ENCODE assay signal across 15 cellular contexts in the genomic region with DNA sequence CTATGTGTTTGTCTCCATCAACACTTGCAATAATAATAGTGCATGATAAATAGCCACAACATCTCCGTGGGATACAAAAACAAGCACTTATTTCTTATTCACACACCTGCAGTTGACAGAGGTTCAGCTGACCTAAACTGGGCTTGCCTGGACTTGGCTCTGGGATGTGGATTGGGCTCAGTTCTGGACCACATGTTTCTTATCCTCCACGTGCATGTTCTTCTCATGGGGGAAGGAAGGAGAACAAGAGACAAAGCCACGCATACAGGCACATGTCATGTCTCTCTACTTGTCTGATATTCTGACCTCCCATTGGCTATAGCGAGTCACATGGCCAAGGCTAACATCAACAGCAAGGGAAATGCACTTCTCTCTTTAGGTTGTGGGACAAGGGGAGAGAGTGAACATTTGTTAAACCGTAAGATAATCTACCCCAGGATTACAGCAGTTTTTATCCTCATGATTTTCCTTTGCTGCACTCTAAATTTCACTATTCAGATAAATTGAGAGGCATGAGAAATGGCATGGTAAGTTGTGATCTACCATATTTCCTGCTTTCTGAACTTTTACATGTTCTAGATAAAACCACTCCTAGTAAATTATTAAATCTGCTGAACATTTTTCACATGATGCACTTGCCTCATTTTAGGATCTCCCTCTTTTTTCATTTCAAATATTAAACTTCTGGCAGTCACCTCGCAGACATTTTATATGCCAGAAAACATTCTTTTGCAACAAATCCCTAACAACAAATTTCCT. TPM values are rescaled to one million over a fixed set of nuclear protein-coding genes. Genes with fewer than 3 reads are reported as not detected.
DNase-seq lines count a peak whose midpoint lies in the region; ATAC-seq, FAIRE-seq and TF ChIP-seq lines count a peak whose summit lies in the region.
"Had no signal": no experiment of that assay in that cellular context is flagged by ENCODE, and none has a peak within 500 bp of the region (broad histone marks: within the 10 kb centered on the region; RNA-seq: fewer than 3 reads in every experiment).

No MANE protein-coding gene starts in this region.

- H3K9me3 ChIP-seq in HepG2 (ENCODE audit: low read length): no peaks in the 10 kb centered on the region
- H3K9me3 ChIP-seq in right lobe of liver: no peaks in the 10 kb centered on the region
- H3K9me3 ChIP-seq in Peyer's patch: no peaks in the 10 kb centered on the region
- H3K9me3 ChIP-seq: testis had no signal

- CTCF ChIA-PET in HepG2 (lab: Yijun Ruan, JAX; ENCODE audit: low intra/inter-chr PET ratio, low total read pairs): no interaction called here
- CTCF ChIA-PET in activated CD8-positive, alpha-beta T cell treated with anti-CD3 and anti-CD28 coated beads for 36 hours (lab: Charles Lee): interaction anchor here (0.7 to 1.9 kb wide), 6 partner anchors 12 to 113 kb away, joined by 3 to 4 read pairs (median 3); a partner anchor contains a TSS

- TF ChIP-seq CTCF in HepG2 (CRISPR knock-in tag; IDR thresholded peaks at IDR 0.05) (no peak), right lobe of liver (IDR thresholded peaks at IDR 0.05) (no peak), Peyer's patch (IDR thresholded peaks at IDR 0.05) (no peak)
- TF ChIP-seq CTCF in activated CD8-positive, alpha-beta T cell treated with anti-CD3 and anti-CD28 coated beads for 36 hours (IDR thresholded peaks at IDR 0.05): no peak

- peaks cover 23% of the 10 kb centered on the region for H3K4me1 Mint-ChIP-seq in activated CD8-positive, alpha-beta T cell treated with anti-CD3 and anti-CD28 coated beads for 36 hours (ENCODE audit: low read depth)

- no peaks in the 10 kb centered on the region for H4K20me1 ChIP-seq in HepG2 (ENCODE audit: insufficient read depth, low read length)

- H3K9ac ChIP-seq in HepG2 (ENCODE audit: insufficient read depth, low read depth, low read length): no peak overlapping the region

- H3K27me3 Mint-ChIP-seq in activated CD8-positive, alpha-beta T cell treated with anti-CD3 and anti-CD28 coated beads for 36 hours: peaks cover 6% of the 10 kb centered on the region

- in situ Hi-C loops in HepG2 (cut with HindIII; ENCODE audit: extremely low pct_ligation_motif_present, low pct_unique_long_range_greater_than_20kb): no loop called here

- BruUV-seq in HepG2 (replicated peaks; lab: Mats Ljungman, UMichigan): no TSS peak

- no peak overlapping the region for H3K4me3 Mint-ChIP-seq in activated CD8-positive, alpha-beta T cell treated with anti-CD3 and anti-CD28 coated beads for 36 hours

- 0% methylated on average over 6 of the region's 6 CpGs for WGBS in HepG2 (ENCODE audit: low lambda C conversion rate)
- WGBS in right lobe of liver (ENCODE audit: insufficient coverage, low coverage, low lambda C conversion rate, missing lambda C conversion rate): 35% methylated on average over 6 of the region's 6 CpGs

- no peak overlapping the region for H3K4me3 ChIP-seq in HepG2 (replicated peaks in 1 of 3; ENCODE audit: insufficient read depth in 1 of 3, low read depth in 2 of 3, low read length in 3 of 3)
- H3K4me3 ChIP-seq in right lobe of liver: no peak overlapping the region
- H3K4me3 ChIP-seq in Peyer's patch: no peak overlapping the region
- H3K4me3 ChIP-seq: testis had no signal

- no peak overlapping the region for H3K27ac Mint-ChIP-seq in activated CD8-positive, alpha-beta T cell treated with anti-CD3 and anti-CD28 coated beads for 36 hours

- TF ChIP-seq EP300 in HepG2 (IDR thresholded peaks at IDR 0.05; ENCODE audit: low read depth in 2 of 2, low read length in 2 of 2) (no peak), HepG2 (CRISPR knock-in tag; IDR thresholded peaks at IDR 0.05; ENCODE audit: borderline replicate concordance) (no peak)

- intact Hi-C loops in HepG2 (cut with micrococcal nuclease; ENCODE audit: unreplicated experiment): no loop called here
- intact Hi-C loops in right lobe of liver (cut with DNase I): no loop called here
- intact Hi-C loops in activated CD8-positive, alpha-beta T cell treated with anti-CD3 and anti-CD28 coated beads for 36 hours (cut with micrococcal nuclease): no loop called here

- H2AFZ ChIP-seq in HepG2 (ENCODE audit: low read length): no peak overlapping the region

- H3K4me2 ChIP-seq in HepG2 (ENCODE audit: low read depth, low read length): no peak overlapping the region

- no peak for TF ChIP-seq POLR2A in HepG2 (IDR thresholded peaks at IDR 0.05; ENCODE audit: insufficient read depth in 1 of 2, low read depth in 2 of 2, low read length in 2 of 2)
- no peak for TF ChIP-seq POLR2A in right lobe of liver (IDR thresholded peaks at IDR 0.05)
- no peak for TF ChIP-seq POLR2A in Peyer's patch (IDR thresholded peaks at IDR 0.05)

- H3K36me3 ChIP-seq in HepG2 (replicated peaks in 1 of 2; ENCODE audit: control insufficient read depth in 1 of 2, insufficient read depth in 2 of 2, low read length in 2 of 2) (no peaks in the 10 kb centered on the region), right lobe of liver (no peaks in the 10 kb centered on the region), Peyer's patch (no peaks in the 10 kb centered on the region)

- no peak for TF ChIP-seq RAD21 in HepG2 (CRISPR knock-in tag; IDR thresholded peaks at IDR 0.05)

- DNase-seq in HepG2 (ENCODE audit: low spot score) (no peak), right lobe of liver (no peak), Peyer's patch (no peak), DMS153 (lab: John Stamatoyannopoulos, UW) (no peak), SKM-1 treated with dmso at 0.1 percent for 144 hours (lab: John Stamatoyannopoulos, UW; ENCODE audit: unreplicated experiment) (no peak), NCI-H128 (lab: John Stamatoyannopoulos, UW; ENCODE audit: unreplicated experiment) (no peak)
- DNase-seq in activated CD8-positive, alpha-beta T cell treated with anti-CD3 and anti-CD28 coated beads for 36 hours: peak; percentile 38
- DNase-seq: activated CD4-positive, alpha-beta T cell treated with anti-CD3 and anti-CD28 coated beads, Interleukin-2, amount 50 U/mL, for 48 hours; activated naive CD4-positive, alpha-beta T cell treated with anti-CD3 and anti-CD28 coated beads, Interleukin-2, amount 50 U/mL, for 16 hours; DMS79; NCI-H146; NCI-H82; testis had no signal

- POLR2A ChIA-PET in HepG2 (lab: Yijun Ruan, JAX): no interaction called here
- POLR2A ChIA-PET in activated CD8-positive, alpha-beta T cell treated with anti-CD3 and anti-CD28 coated beads for 36 hours (lab: Charles Lee): no interaction called here

- H3K79me2 ChIP-seq in HepG2 (ENCODE audit: insufficient read depth, low read length): no peaks in the 10 kb centered on the region

- no peak overlapping the region for H3K27ac ChIP-seq in HepG2 (ENCODE audit: extremely low read length, insufficient read depth, low read length)
- no peak overlapping the region for H3K27ac ChIP-seq in right lobe of liver
- H3K27ac ChIP-seq in Peyer's patch: no peak overlapping the region
- H3K27ac ChIP-seq: testis had no signal

- H3K36me3 Mint-ChIP-seq in activated CD8-positive, alpha-beta T cell treated with anti-CD3 and anti-CD28 coated beads for 36 hours (ENCODE audit: low read depth): no peaks in the 10 kb centered on the region

- H3K27me3 ChIP-seq in HepG2 (ENCODE audit: control insufficient read depth in 1 of 2, insufficient read depth in 2 of 2, low read length in 2 of 2) (0 out of 5 replicates have a peak, but pooled peaks cover 0 to 6% of the 10 kb centered on the region in 2 experiments), right lobe of liver (no peaks in the 10 kb centered on the region), Peyer's patch (no peaks in the 10 kb centered on the region)
- H3K27me3 ChIP-seq: testis had no signal

- FAIRE-seq in HepG2 (lab: Jason Lieb, UNC): no peak

- ATAC-seq in HepG2 (no peak), right lobe of liver (no peak), HG03175 (IDR thresholded peaks at IDR 0.05; ENCODE audit: unreplicated experiment) (peak; percentile 80)
- ATAC-seq in activated CD8-positive, alpha-beta T cell treated with anti-CD3 and anti-CD28 coated beads for 36 hours: peak; percentile 60
- ATAC-seq: esophagus mucosa had no signal

- H3K4me1 ChIP-seq in HepG2 (ENCODE audit: insufficient read depth, low read length): no peaks in the 10 kb centered on the region
- H3K4me1 ChIP-seq in right lobe of liver: no peaks in the 10 kb centered on the region
- peaks cover 0 to 4% (median 0%) of the 10 kb centered on the region in 4 donors for H3K4me1 ChIP-seq in Peyer's patch
- H3K4me1 ChIP-seq: testis had no signal

- H3K9me3 Mint-ChIP-seq in activated CD8-positive, alpha-beta T cell treated with anti-CD3 and anti-CD28 coated beads for 36 hours: no peaks in the 10 kb centered on the region

RNA-seq across cellular contexts. Expression of a gene that starts 33.7 kb away (rescaled TPM):
- not detected in 2 replicates for total RNA-seq in HepG2 (2016; rRNA removed; fragmentation: Illumina TruSeq; extraction: Trizol)
- total RNA-seq in HepG2 (2016; cell fraction: cytosol; rRNA removed; fragmentation: Illumina TruSeq; extraction: Trizol; ENCODE audit: low read depth): not detected in 2 replicates
- not detected in 2 replicates for total RNA-seq in HepG2 (2016; cell fraction: insoluble cytoplasmic fraction; rRNA removed; fragmentation: Illumina TruSeq; extraction: Trizol)
- not detected in 2 replicates for total RNA-seq in HepG2 (2016; cell fraction: membrane; rRNA removed; fragmentation: Illumina TruSeq; extraction: Trizol)
- not detected in 2 replicates for total RNA-seq in HepG2 (2016; cell fraction: nucleus; rRNA removed; fragmentation: Illumina TruSeq; extraction: Trizol)
- 0.03 TPM in 2 replicates for polyA plus RNA-seq in HepG2 (2011; rRNA removed)
- not detected in 2 replicates for polyA plus RNA-seq in HepG2 (2011; cell fraction: cytosol; rRNA removed)
- 0.12 and 0.19 TPM in 2 replicates for polyA plus RNA-seq in HepG2 (2011; cell fraction: nucleus; rRNA removed)
- polyA plus RNA-seq in HepG2 (2012): 0.09 TPM in 1 of 2 replicates, not detected in the other
- polyA plus RNA-seq in HepG2 (2016; cell fraction: cytosol; fragmentation: Illumina TruSeq; extraction: Trizol; ENCODE audit: low read depth): not detected in 2 replicates
- polyA plus RNA-seq in HepG2 (2016; cell fraction: insoluble cytoplasmic fraction; fragmentation: Illumina TruSeq; extraction: Trizol; ENCODE audit: low read depth): not detected in 2 replicates
- not detected in 2 replicates for polyA plus RNA-seq in HepG2 (2016; cell fraction: membrane; fragmentation: Illumina TruSeq; extraction: Trizol; ENCODE audit: low read depth)
- not detected in 2 replicates for polyA plus RNA-seq in HepG2 (2016; cell fraction: nucleus; fragmentation: Illumina TruSeq; extraction: Trizol; ENCODE audit: insufficient read depth, low read depth)
- polyA minus RNA-seq in HepG2 (2011; rRNA and poly(A)+ RNA removed; ENCODE audit: low replicate concordance): not detected in 2 replicates
- not detected in 2 replicates for polyA minus RNA-seq in HepG2 (2011; cell fraction: cytosol; rRNA and poly(A)+ RNA removed)
- 0.13 TPM in 1 of 2 replicates, not detected in the other for polyA minus RNA-seq in HepG2 (2011; cell fraction: nucleus; rRNA and poly(A)+ RNA removed)
- 1 to 10 TPM in 1 of 6 experiments, under 1 TPM in 3, not detected in 2; 0.10 to 2.9 (median 0.15) TPM for total RNA-seq in right lobe of liver
- total RNA-seq in activated CD8-positive, alpha-beta T cell treated with anti-CD3 and anti-CD28 coated beads for 36 hours: under 1 TPM; 0.27 to 0.38 TPM
- total RNA-seq in Peyer's patch: 1 to 10 TPM in 1 of 4 donors, not detected in 3; 2.5 TPM

RNA-seq across cellular contexts. Expression of a gene that starts 49.0 kb away (rescaled TPM):
- total RNA-seq in HepG2 (2016; rRNA removed; fragmentation: Illumina TruSeq; extraction: Trizol): 0.58 and 1.00 TPM in 2 replicates
- total RNA-seq in HepG2 (2016; cell fraction: cytosol; rRNA removed; fragmentation: Illumina TruSeq; extraction: Trizol; ENCODE audit: low read depth): 0.09 and 0.10 TPM in 2 replicates
- total RNA-seq in HepG2 (2016; cell fraction: insoluble cytoplasmic fraction; rRNA removed; fragmentation: Illumina TruSeq; extraction: Trizol): 0.55 and 1.0 TPM in 2 replicates
- 0.38 and 0.53 TPM in 2 replicates for total RNA-seq in HepG2 (2016; cell fraction: membrane; rRNA removed; fragmentation: Illumina TruSeq; extraction: Trizol)
- total RNA-seq in HepG2 (2016; cell fraction: nucleus; rRNA removed; fragmentation: Illumina TruSeq; extraction: Trizol): 1.4 and 2.2 TPM in 2 replicates
- polyA plus RNA-seq in HepG2 (2011; rRNA removed): 2.8 and 3.0 TPM in 2 replicates
- 2.7 and 3.0 TPM in 2 replicates for polyA plus RNA-seq in HepG2 (2011; cell fraction: cytosol; rRNA removed)
- 4.0 and 5.2 TPM in 2 replicates for polyA plus RNA-seq in HepG2 (2011; cell fraction: nucleus; rRNA removed)
- 1.5 and 2.5 TPM in 2 replicates for polyA plus RNA-seq in HepG2 (2012)
- 0.14 and 0.15 TPM in 2 replicates for polyA plus RNA-seq in HepG2 (2016; cell fraction: cytosol; fragmentation: Illumina TruSeq; extraction: Trizol; ENCODE audit: low read depth)
- 0.71 and 1.0 TPM in 2 replicates for polyA plus RNA-seq in HepG2 (2016; cell fraction: insoluble cytoplasmic fraction; fragmentation: Illumina TruSeq; extraction: Trizol; ENCODE audit: low read depth)
- polyA plus RNA-seq in HepG2 (2016; cell fraction: membrane; fragmentation: Illumina TruSeq; extraction: Trizol; ENCODE audit: low read depth): 0.26 and 0.37 TPM in 2 replicates
- polyA plus RNA-seq in HepG2 (2016; cell fraction: nucleus; fragmentation: Illumina TruSeq; extraction: Trizol; ENCODE audit: insufficient read depth, low read depth): 3.0 and 3.4 TPM in 2 replicates
- 12.8 and 29.6 TPM in 2 replicates for polyA minus RNA-seq in HepG2 (2011; rRNA and poly(A)+ RNA removed; ENCODE audit: low replicate concordance)
- 3.2 and 4.6 TPM in 2 replicates for polyA minus RNA-seq in HepG2 (2011; cell fraction: cytosol; rRNA and poly(A)+ RNA removed)
- 9.7 and 10.7 TPM in 2 replicates for polyA minus RNA-seq in HepG2 (2011; cell fraction: nucleus; rRNA and poly(A)+ RNA removed)
- 1 to 10 TPM; 2.9 to 9.7 (median 7.7) TPM for total RNA-seq in right lobe of liver
- total RNA-seq in activated CD8-positive, alpha-beta T cell treated with anti-CD3 and anti-CD28 coated beads for 36 hours: 10 to 100 TPM; 18.3 to 18.9 TPM
- total RNA-seq in Peyer's patch: 1 to 10 TPM; 2.8 to 9.9 (median 7.7) TPM

Comparison
In these comparisons a context has a peak if more than half of its experiments do, and no peak if none do; other contexts are left out.
1. ATAC-seq: peak in HG03175 (single experiment) and activated CD8-positive, alpha-beta T cell treated with anti-CD3 and anti-CD28 coated beads for 36 hours (single experiment); none in HepG2 (single experiment) and right lobe of liver (0 of 4).